In the genomic region with DNA sequence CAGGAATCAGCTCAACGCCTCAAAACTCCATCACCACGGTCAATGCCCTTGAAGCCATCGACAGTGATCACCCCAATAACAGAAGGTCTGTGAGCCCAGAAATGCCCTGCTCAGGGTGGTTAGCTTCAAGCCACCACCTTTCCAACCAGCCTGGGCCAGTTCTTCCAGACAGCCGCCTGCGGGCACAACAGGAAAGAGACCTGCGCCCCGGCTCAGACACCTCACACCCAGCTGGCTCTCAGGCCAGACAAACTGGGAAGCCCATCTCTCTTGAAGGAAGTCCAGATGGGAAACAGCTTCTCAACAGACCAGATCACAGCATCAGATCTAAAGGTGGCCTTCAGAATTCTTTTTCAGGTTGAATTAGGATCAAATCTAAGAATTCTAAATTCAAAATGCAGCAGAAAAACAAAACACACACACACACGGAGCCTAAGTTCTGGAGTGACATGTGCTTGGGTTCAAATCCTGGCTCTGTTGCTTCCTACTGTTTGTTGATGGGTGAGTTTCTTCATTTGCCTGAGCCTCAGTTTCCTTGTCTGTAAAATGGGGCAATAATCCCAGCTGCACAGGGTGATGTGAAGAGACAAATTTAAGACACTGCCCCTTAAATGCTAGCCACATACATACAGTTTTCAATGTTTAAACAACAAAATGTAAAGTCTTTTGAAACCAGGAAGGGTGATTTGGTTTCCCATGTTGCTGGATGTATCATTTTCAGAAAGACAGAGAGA, we compare ENCODE assay signal across 1 cellular context.
TF ChIP-seq lines count a peak whose summit lies in the region.

No MANE protein-coding gene starts in this region.

TF ChIP-seq in HepG2, 621 proteins besides CTCF, POLR2A, EP300 and RAD21:
- TF ChIP-seq, protein P1, sequence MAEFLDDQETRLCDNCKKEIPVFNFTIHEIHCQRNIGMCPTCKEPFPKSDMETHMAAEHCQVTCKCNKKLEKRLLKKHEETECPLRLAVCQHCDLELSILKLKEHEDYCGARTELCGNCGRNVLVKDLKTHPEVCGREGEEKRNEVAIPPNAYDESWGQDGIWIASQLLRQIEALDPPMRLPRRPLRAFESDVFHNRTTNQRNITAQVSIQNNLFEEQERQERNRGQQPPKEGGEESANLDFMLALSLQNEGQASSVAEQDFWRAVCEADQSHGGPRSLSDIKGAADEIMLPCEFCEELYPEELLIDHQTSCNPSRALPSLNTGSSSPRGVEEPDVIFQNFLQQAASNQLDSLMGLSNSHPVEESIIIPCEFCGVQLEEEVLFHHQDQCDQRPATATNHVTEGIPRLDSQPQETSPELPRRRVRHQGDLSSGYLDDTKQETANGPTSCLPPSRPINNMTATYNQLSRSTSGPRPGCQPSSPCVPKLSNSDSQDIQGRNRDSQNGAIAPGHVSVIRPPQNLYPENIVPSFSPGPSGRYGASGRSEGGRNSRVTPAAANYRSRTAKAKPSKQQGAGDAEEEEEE (CRISPR knock-in tag; IDR thresholded peaks at IDR 0.05; ENCODE audit: borderline replicate concordance), result no peak
- TF ChIP-seq ZNF629 (CRISPR knock-in tag; conservative IDR thresholded peaks at IDR 0.05), result peak; percentile 98
- peak; percentile 95; the same call in 1 of the 2 replicates for TF ChIP-seq CHD4 (IDR thresholded peaks at IDR 0.05; ENCODE audit: borderline replicate concordance, low read length)
- TF ChIP-seq ELF3 (CRISPR knock-in tag; IDR thresholded peaks at IDR 0.05), result 0 out of 2 replicates have a peak, but pooled peaks have one; percentile 29
- no peak for TF ChIP-seq MXI1 (IDR thresholded peaks at IDR 0.05; ENCODE audit: borderline replicate concordance, low read depth, low read length)
- TF ChIP-seq RCOR2 (CRISPR knock-in tag; IDR thresholded peaks at IDR 0.05), result peak; percentile 77; the same call in 1 of the 2 replicates
- TF ChIP-seq, protein P2, sequence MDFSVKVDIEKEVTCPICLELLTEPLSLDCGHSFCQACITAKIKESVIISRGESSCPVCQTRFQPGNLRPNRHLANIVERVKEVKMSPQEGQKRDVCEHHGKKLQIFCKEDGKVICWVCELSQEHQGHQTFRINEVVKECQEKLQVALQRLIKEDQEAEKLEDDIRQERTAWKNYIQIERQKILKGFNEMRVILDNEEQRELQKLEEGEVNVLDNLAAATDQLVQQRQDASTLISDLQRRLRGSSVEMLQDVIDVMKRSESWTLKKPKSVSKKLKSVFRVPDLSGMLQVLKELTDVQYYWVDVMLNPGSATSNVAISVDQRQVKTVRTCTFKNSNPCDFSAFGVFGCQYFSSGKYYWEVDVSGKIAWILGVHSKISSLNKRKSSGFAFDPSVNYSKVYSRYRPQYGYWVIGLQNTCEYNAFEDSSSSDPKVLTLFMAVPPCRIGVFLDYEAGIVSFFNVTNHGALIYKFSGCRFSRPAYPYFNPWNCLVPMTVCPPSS (IDR thresholded peaks at IDR 0.05), result no peak
- TF ChIP-seq HNRNPLL (IDR thresholded peaks at IDR 0.05; ENCODE audit: low read depth, low read length, poor library complexity, severe bottlenecking), result no peak
- TF ChIP-seq HNF4A (CRISPR knock-in tag; IDR thresholded peaks at IDR 0.05), result peak; percentile 37; the same call in 1 of the 2 replicates
- no peak for TF ChIP-seq BORCS8-MEF2B (CRISPR knock-in tag; IDR thresholded peaks at IDR 0.05)
- TF ChIP-seq, protein P3, sequence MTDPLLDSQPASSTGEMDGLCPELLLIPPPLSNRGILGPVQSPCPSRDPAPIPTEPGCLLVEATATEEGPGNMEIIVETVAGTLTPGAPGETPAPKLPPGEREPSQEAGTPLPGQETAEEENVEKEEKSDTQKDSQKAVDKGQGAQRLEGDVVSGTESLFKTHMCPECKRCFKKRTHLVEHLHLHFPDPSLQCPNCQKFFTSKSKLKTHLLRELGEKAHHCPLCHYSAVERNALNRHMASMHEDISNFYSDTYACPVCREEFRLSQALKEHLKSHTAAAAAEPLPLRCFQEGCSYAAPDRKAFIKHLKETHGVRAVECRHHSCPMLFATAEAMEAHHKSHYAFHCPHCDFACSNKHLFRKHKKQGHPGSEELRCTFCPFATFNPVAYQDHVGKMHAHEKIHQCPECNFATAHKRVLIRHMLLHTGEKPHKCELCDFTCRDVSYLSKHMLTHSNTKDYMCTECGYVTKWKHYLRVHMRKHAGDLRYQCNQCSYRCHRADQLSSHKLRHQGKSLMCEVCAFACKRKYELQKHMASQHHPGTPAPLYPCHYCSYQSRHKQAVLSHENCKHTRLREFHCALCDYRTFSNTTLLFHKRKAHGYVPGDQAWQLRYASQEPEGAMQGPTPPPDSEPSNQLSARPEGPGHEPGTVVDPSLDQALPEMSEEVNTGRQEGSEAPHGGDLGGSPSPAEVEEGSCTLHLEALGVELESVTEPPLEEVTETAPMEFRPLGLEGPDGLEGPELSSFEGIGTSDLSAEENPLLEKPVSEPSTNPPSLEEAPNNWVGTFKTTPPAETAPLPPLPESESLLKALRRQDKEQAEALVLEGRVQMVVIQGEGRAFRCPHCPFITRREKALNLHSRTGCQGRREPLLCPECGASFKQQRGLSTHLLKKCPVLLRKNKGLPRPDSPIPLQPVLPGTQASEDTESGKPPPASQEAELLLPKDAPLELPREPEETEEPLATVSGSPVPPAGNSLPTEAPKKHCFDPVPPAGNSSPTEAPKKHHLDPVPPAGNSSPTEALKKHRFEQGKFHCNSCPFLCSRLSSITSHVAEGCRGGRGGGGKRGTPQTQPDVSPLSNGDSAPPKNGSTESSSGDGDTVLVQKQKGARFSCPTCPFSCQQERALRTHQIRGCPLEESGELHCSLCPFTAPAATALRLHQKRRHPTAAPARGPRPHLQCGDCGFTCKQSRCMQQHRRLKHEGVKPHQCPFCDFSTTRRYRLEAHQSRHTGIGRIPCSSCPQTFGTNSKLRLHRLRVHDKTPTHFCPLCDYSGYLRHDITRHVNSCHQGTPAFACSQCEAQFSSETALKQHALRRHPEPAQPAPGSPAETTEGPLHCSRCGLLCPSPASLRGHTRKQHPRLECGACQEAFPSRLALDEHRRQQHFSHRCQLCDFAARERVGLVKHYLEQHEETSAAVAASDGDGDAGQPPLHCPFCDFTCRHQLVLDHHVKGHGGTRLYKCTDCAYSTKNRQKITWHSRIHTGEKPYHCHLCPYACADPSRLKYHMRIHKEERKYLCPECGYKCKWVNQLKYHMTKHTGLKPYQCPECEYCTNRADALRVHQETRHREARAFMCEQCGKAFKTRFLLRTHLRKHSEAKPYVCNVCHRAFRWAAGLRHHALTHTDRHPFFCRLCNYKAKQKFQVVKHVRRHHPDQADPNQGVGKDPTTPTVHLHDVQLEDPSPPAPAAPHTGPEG (CRISPR knock-in tag; IDR thresholded peaks at IDR 0.05), result no peak
- TF ChIP-seq, protein P4, sequence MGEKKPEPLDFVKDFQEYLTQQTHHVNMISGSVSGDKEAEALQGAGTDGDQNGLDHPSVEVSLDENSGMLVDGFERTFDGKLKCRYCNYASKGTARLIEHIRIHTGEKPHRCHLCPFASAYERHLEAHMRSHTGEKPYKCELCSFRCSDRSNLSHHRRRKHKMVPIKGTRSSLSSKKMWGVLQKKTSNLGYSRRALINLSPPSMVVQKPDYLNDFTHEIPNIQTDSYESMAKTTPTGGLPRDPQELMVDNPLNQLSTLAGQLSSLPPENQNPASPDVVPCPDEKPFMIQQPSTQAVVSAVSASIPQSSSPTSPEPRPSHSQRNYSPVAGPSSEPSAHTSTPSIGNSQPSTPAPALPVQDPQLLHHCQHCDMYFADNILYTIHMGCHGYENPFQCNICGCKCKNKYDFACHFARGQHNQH (CRISPR knock-in tag; IDR thresholded peaks at IDR 0.05), result no peak
- TF ChIP-seq JDP2 (CRISPR knock-in tag; IDR thresholded peaks at IDR 0.05; ENCODE audit: borderline replicate concordance), result no peak
- no peak for TF ChIP-seq KDM5B (CRISPR knock-in tag; IDR thresholded peaks at IDR 0.05; ENCODE audit: borderline replicate concordance)
- TF ChIP-seq, protein P5, sequence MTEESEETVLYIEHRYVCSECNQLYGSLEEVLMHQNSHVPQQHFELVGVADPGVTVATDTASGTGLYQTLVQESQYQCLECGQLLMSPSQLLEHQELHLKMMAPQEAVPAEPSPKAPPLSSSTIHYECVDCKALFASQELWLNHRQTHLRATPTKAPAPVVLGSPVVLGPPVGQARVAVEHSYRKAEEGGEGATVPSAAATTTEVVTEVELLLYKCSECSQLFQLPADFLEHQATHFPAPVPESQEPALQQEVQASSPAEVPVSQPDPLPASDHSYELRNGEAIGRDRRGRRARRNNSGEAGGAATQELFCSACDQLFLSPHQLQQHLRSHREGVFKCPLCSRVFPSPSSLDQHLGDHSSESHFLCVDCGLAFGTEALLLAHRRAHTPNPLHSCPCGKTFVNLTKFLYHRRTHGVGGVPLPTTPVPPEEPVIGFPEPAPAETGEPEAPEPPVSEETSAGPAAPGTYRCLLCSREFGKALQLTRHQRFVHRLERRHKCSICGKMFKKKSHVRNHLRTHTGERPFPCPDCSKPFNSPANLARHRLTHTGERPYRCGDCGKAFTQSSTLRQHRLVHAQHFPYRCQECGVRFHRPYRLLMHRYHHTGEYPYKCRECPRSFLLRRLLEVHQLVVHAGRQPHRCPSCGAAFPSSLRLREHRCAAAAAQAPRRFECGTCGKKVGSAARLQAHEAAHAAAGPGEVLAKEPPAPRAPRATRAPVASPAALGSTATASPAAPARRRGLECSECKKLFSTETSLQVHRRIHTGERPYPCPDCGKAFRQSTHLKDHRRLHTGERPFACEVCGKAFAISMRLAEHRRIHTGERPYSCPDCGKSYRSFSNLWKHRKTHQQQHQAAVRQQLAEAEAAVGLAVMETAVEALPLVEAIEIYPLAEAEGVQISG (CRISPR knock-in tag; IDR thresholded peaks at IDR 0.05), result no peak
- TF ChIP-seq, protein P6, sequence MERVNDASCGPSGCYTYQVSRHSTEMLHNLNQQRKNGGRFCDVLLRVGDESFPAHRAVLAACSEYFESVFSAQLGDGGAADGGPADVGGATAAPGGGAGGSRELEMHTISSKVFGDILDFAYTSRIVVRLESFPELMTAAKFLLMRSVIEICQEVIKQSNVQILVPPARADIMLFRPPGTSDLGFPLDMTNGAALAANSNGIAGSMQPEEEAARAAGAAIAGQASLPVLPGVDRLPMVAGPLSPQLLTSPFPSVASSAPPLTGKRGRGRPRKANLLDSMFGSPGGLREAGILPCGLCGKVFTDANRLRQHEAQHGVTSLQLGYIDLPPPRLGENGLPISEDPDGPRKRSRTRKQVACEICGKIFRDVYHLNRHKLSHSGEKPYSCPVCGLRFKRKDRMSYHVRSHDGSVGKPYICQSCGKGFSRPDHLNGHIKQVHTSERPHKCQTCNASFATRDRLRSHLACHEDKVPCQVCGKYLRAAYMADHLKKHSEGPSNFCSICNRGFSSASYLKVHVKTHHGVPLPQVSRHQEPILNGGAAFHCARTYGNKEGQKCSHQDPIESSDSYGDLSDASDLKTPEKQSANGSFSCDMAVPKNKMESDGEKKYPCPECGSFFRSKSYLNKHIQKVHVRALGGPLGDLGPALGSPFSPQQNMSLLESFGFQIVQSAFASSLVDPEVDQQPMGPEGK (CRISPR knock-in tag; IDR thresholded peaks at IDR 0.05), result no peak
- no peak for TF ChIP-seq DPF2 (CRISPR knock-in tag; IDR thresholded peaks at IDR 0.05; ENCODE audit: borderline replicate concordance, low read depth)
- no peak for TF ChIP-seq GATAD1 (CRISPR knock-in tag; IDR thresholded peaks at IDR 0.05)
- TF ChIP-seq ZNF451 (CRISPR knock-in tag; IDR thresholded peaks at IDR 0.05), result no peak
- TF ChIP-seq NFYC (CRISPR knock-in tag; IDR thresholded peaks at IDR 0.05), result no peak
- TF ChIP-seq MLLT10 (CRISPR knock-in tag; IDR thresholded peaks at IDR 0.05), result no peak
- no peak for TF ChIP-seq BHLHE40 (IDR thresholded peaks at IDR 0.05; ENCODE audit: low read length)
- TF ChIP-seq HNF4G (IDR thresholded peaks at IDR 0.05; ENCODE audit: borderline replicate concordance, low read depth, low read length), result 0 out of 2 replicates have a peak, but pooled peaks have one; percentile 15
- TF ChIP-seq HNF4G (CRISPR knock-in tag; IDR thresholded peaks at IDR 0.05; ENCODE audit: borderline replicate concordance, low read depth), result no peak
- no peak for TF ChIP-seq SP5 (CRISPR knock-in tag; IDR thresholded peaks at IDR 0.05; ENCODE audit: borderline replicate concordance, low read depth)
- TF ChIP-seq, protein P7, sequence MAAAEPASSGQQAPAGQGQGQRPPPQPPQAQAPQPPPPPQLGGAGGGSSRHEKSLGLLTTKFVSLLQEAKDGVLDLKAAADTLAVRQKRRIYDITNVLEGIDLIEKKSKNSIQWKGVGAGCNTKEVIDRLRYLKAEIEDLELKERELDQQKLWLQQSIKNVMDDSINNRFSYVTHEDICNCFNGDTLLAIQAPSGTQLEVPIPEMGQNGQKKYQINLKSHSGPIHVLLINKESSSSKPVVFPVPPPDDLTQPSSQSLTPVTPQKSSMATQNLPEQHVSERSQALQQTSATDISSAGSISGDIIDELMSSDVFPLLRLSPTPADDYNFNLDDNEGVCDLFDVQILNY (CRISPR knock-in tag; conservative IDR thresholded peaks at IDR 0.05), result no peak
- no peak for TF ChIP-seq POLR2G (IDR thresholded peaks at IDR 0.05; ENCODE audit: low read depth, low read length)
- TF ChIP-seq, protein P8, sequence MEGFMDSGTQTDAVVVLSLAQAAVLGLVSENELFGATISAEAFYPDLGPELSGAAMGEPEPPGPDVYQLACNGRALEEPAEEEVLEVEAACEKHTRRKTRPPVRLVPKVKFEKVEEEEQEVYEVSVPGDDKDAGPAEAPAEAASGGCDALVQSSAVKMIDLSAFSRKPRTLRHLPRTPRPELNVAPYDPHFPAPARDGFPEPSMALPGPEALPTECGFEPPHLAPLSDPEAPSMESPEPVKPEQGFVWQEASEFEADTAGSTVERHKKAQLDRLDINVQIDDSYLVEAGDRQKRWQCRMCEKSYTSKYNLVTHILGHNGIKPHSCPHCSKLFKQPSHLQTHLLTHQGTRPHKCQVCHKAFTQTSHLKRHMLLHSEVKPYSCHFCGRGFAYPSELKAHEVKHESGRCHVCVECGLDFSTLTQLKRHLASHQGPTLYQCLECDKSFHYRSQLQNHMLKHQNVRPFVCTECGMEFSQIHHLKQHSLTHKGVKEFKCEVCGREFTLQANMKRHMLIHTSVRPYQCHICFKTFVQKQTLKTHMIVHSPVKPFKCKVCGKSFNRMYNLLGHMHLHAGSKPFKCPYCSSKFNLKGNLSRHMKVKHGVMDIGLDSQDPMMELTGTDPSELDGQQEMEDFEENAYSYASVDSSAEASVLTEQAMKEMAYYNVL (CRISPR knock-in tag; IDR thresholded peaks at IDR 0.05; ENCODE audit: borderline replicate concordance), result no peak
- no peak for TF ChIP-seq ZNF546 (CRISPR knock-in tag; conservative IDR thresholded peaks at IDR 0.05)
- peak; percentile 56; the same call in 1 of the 2 replicates for TF ChIP-seq KDM1A (CRISPR knock-in tag; IDR thresholded peaks at IDR 0.05)
- TF ChIP-seq ASH2L (IDR thresholded peaks at IDR 0.05; ENCODE audit: insufficient read length, low read depth, low read length), result peak; percentile 30
- peak; percentile 49; the same call in 1 of the 2 replicates for TF ChIP-seq NCOR1 (IDR thresholded peaks at IDR 0.05; ENCODE audit: borderline replicate concordance, low read length)
- TF ChIP-seq ZMYM2 (CRISPR knock-in tag; IDR thresholded peaks at IDR 0.05), result 0 out of 2 replicates have a peak, but pooled peaks have one; percentile 35
- TF ChIP-seq ZMYM3 (CRISPR knock-in tag; IDR thresholded peaks at IDR 0.05), result peak; percentile 96
- TF ChIP-seq ADNP (CRISPR knock-in tag; IDR thresholded peaks at IDR 0.05), result peak; percentile 27; the same call in 1 of the 2 replicates
- no peak for TF ChIP-seq MAZ (IDR thresholded peaks at IDR 0.05; ENCODE audit: borderline replicate concordance, low read depth, low read length)
- TF ChIP-seq MAZ (CRISPR knock-in tag; IDR thresholded peaks at IDR 0.05; ENCODE audit: low read depth), result no peak
TF ChIP-seq in HepG2: peak in this region for 12.
